8 cellular contexts compared by ENCODE assay signal in the genomic region with DNA sequence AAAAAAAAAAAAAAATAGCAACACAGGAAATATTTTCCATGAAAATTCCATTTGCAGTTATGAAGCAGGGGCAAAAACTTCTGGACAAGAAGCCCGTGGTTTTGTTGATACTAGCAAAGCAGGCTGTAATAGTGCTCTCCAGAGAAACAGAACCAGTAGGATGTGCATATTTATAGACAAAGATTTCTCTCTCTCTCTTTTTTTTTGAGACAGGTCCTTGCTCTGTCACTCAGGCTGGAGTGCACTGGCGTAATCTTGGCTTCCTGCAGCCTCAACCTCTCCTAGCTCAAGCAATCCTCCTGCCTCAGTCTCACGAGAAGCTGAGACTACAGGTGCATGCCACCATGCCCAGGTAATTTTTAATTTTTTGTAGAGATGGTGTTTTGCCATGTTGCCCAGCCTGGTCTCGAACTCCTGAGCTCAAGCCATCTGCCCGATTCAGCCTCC.
DNase-seq lines count a peak whose midpoint lies in the region; ATAC-seq, FAIRE-seq and TF ChIP-seq lines count a peak whose summit lies in the region.

No MANE protein-coding gene starts in this region.

- H3K4me3 ChIP-seq in skeletal muscle satellite cell (ENCODE audit: low read length) = no peak overlapping the region

- no peaks in the 10 kb centered on the region for H3K27me3 ChIP-seq in skeletal muscle satellite cell (ENCODE audit: control insufficient read depth, insufficient read depth, low read length)

- no peak overlapping the region for H3K9ac ChIP-seq in skeletal muscle satellite cell (ENCODE audit: low read depth, low read length)

- TF ChIP-seq CTCF in glutamatergic neuron (IDR thresholded peaks at IDR 0.05; ENCODE audit: partially characterized antibody, unreplicated experiment) = no peak

- H3K4me1 Mint-ChIP-seq in T-helper 17 cell (peaks cover 20% of the 10 kb centered on the region), glutamatergic neuron (ENCODE audit: low read depth, unreplicated experiment) (peaks cover 27% of the 10 kb centered on the region)

- no peak for ATAC-seq in T-helper 17 cell
- no peak for ATAC-seq in GM19324 (IDR thresholded peaks at IDR 0.05; ENCODE audit: low FRiP score, unreplicated experiment)
- ATAC-seq in HG03108 (IDR thresholded peaks at IDR 0.05; ENCODE audit: unreplicated experiment) = no peak

- peaks cover 5% of the 10 kb centered on the region for H3K9me3 Mint-ChIP-seq in glutamatergic neuron (ENCODE audit: unreplicated experiment)

- H3K36me3 ChIP-seq in skeletal muscle satellite cell (ENCODE audit: insufficient read depth, low read length) = no peaks in the 10 kb centered on the region

- H3K4me3 Mint-ChIP-seq in T-helper 17 cell (no peak overlapping the region), glutamatergic neuron (ENCODE audit: unreplicated experiment) (no peak overlapping the region)

- H3K36me3 Mint-ChIP-seq in T-helper 17 cell (ENCODE audit: low read depth) (no peaks in the 10 kb centered on the region), glutamatergic neuron (ENCODE audit: unreplicated experiment) (no peaks in the 10 kb centered on the region)

- DNase-seq in GM18507 (ENCODE audit: extremely low spot score, insufficient read length, low read depth) (no peak), T-helper 17 cell (no peak), glutamatergic neuron (no peak), amygdala (lab: John Stamatoyannopoulos, UW) (no peak), GM19238 (ENCODE audit: insufficient read length, low spot score) (no peak)

- H3K27ac Mint-ChIP-seq in T-helper 17 cell (peak overlapping the region; percentile 96), glutamatergic neuron (ENCODE audit: unreplicated experiment) (peak overlapping the region; percentile 92)

- H3K4me1 ChIP-seq in skeletal muscle satellite cell (ENCODE audit: control insufficient read depth, insufficient read depth, low read length) = peaks cover 27% of the 10 kb centered on the region

- peak overlapping the region; percentile 76 for H3K4me2 ChIP-seq in skeletal muscle satellite cell (ENCODE audit: low read length)

- H3K27me3 Mint-ChIP-seq in T-helper 17 cell = no peaks in the 10 kb centered on the region
- H3K27me3 Mint-ChIP-seq in glutamatergic neuron (ENCODE audit: unreplicated experiment) = no peaks in the 10 kb centered on the region

- FAIRE-seq in GM18507 (lab: Jason Lieb, UNC) = peak; percentile 15

- no peaks in the 10 kb centered on the region for H3K9me3 ChIP-seq in T-helper 17 cell (ENCODE audit: control insufficient read depth, low read length, poor library complexity, severe bottlenecking)
- H3K9me3 ChIP-seq in skeletal muscle satellite cell (replicated peaks; ENCODE audit: low read length) = no peaks in the 10 kb centered on the region
